ENCODE assay signal across 32 cellular contexts in the genomic region with DNA sequence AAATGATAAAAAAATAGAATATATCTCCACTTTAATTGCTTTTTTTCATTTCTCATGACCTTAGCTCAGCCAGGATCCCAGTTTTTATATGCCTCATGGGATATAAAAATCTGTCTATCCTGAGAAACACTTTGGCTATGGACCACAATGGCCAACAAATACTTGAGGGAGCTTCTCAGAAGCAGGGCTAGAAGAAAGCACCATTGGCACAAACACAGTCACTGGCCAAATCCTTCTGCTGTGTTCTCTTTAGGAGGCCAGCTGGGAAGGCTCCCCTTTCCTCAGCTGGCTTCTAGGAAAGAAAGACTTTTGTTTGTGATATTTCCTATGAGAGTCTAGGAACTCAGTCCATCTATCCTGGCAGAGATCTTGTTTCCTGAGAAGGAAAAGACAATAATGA.
"Had no signal": no experiment of that assay in that cellular context is flagged by ENCODE, and none has a peak within 500 bp of the region (broad histone marks: within the 10 kb centered on the region; RNA-seq: fewer than 3 reads in every experiment).

No MANE protein-coding gene starts in this region.

- DNase-seq: activated effector memory CD4-positive, alpha-beta T cell treated with anti-CD3 and anti-CD28 coated beads, Interleukin-2, amount 50 U/mL, for 16 hours; activated effector memory CD4-positive, alpha-beta T cell treated with Interleukin-2 at 50 U/mL for 16 hours; activated gamma-delta T cell; activated gamma-delta T cell treated with Interleukin-2 at 50 U/mL for 16 hours; activated naive CD4-positive, alpha-beta T cell; activated naive CD4-positive, alpha-beta T cell treated with anti-CD3 and anti-CD28 coated beads for 36 hours; activated naive CD4-positive, alpha-beta T cell treated with anti-CD3 and anti-CD28 coated beads, Interleukin-2, amount 10 ng/mL, durations not matched to agents 7 days and 5 days; activated naive CD4-positive, alpha-beta T cell treated with anti-CD3 and anti-CD28 coated beads, Interleukin-2, amount 50 U/mL, for 16 hours; activated naive CD4-positive, alpha-beta T cell treated with Interleukin-2 at 50 U/mL for 16 hours; activated naive CD8-positive, alpha-beta T cell treated with anti-CD3 and anti-CD28 coated beads for 36 hours; activated naive CD8-positive, alpha-beta T cell treated with anti-CD3 and anti-CD28 coated beads, Interleukin-2, amount 10 ng/mL, durations not matched to agents 7 days and 5 days; activated naive CD8-positive, alpha-beta T cell treated with anti-CD3 and anti-CD28 coated beads, Interleukin-2, amount 50 U/mL, for 24 hours; activated T-cell treated with anti-CD3 and anti-CD28 coated beads, Interleukin-2, amount 50 U/mL, for 1 hour; activated T-cell treated with anti-CD3 and anti-CD28 coated beads, Interleukin-2, amount 50 U/mL, for 24 hours; activated T-cell treated with anti-CD3 and anti-CD28 coated beads, Interleukin-2, amount 50 U/mL, for 4 hours; activated T-cell treated with anti-CD3 and anti-CD28 coated beads, Interleukin-2, amount 50 U/mL, for 48 hours; activated T-cell treated with anti-CD3 and anti-CD28 coated beads, Interleukin-2, amount 50 U/mL, for 72 hours; adrenal gland; amniotic stem cell; amygdala; anterior cingulate cortex; aorta; body of pancreas; brain microvascular endothelial cell; caudate nucleus; central memory CD4-positive, alpha-beta T cell; cerebellar nuclear complex had no signal

- H3K36me3 ChIP-seq: adrenal gland, ascending aorta, brain microvascular endothelial cell, breast epithelium, cardiac muscle cell had no signal

- H3K27me3 ChIP-seq: adrenal gland, ascending aorta, body of pancreas, brain microvascular endothelial cell, breast epithelium, cardiac muscle cell had no signal

- H3K4me3 ChIP-seq: adrenal gland, ascending aorta, body of pancreas, breast epithelium, cardiac muscle cell had no signal

- H3K4me1 ChIP-seq: adrenal gland, ascending aorta, body of pancreas, breast epithelium had no signal

- ATAC-seq: activated naive CD4-positive, alpha-beta T cell treated with anti-CD3 and anti-CD28 coated beads, Interleukin-2, amount 50 U/mL, for 72 hours; activated naive CD8-positive, alpha-beta T cell treated with anti-CD3 and anti-CD28 coated beads, Interleukin-2, amount 50 U/mL, for 24 hours; activated T-cell treated with anti-CD3 and anti-CD28 coated beads, Interleukin-2, amount 50 U/mL, for 4 hours; activated T-cell treated with anti-CD3 and anti-CD28 coated beads, Interleukin-2, amount 50 U/mL, for 72 hours; activated T-helper 17 cell treated with anti-CD3 and anti-CD28 coated beads, Interleukin-2, amount 50 U/mL, for 72 hours; body of pancreas had no signal

- H3K27ac ChIP-seq: adrenal gland, ascending aorta, body of pancreas, brain microvascular endothelial cell, breast epithelium, cardiac muscle cell had no signal

- H3K9me3 ChIP-seq: adrenal gland, ascending aorta, body of pancreas had no signal
